ENCODE assay signal across 23 cellular contexts in genomic region chr12:67082221-67082620, GRCh38.
"Had no signal": no experiment of that assay in that cellular context is flagged by ENCODE, and none has a peak within 500 bp of the region (broad histone marks: within the 10 kb centered on the region; RNA-seq: fewer than 3 reads in every experiment).

No MANE protein-coding gene starts in this region.

- H3K36me3 ChIP-seq: colonic mucosa, heart right ventricle, neural progenitor cell, thyroid gland, upper lobe of right lung had no signal

- H3K27me3 ChIP-seq: colonic mucosa, neural progenitor cell, thyroid gland, upper lobe of right lung had no signal

- H3K9me3 Mint-ChIP-seq: effector memory CD8-positive, alpha-beta T cell; naive thymus-derived CD4-positive, alpha-beta T cell; neural progenitor cell; T-helper 2 cell treated with Interferon-gamma antibody and Interleukin-4, amounts not matched to agents 5 μg/mL and 100 μg/mL, for 36 hours had no signal

- H2AFZ ChIP-seq: neural progenitor cell had no signal

- H3K4me1 ChIP-seq: colonic mucosa, heart right ventricle, neural progenitor cell, upper lobe of right lung had no signal

- DNase-seq: activated CD4-positive, alpha-beta T cell treated with anti-CD3 and anti-CD28 coated beads, Interleukin-2, amount 50 U/mL, for 4 hours; activated naive CD4-positive, alpha-beta T cell treated with anti-CD3 and anti-CD28 coated beads, Interleukin-2, amount 50 U/mL, for 16 hours; activated T-cell treated with anti-CD3 and anti-CD28 coated beads, Interleukin-2, amount 50 U/mL, for 48 hours; colonic mucosa; dorsolateral prefrontal cortex; effector memory CD8-positive, alpha-beta T cell; heart right ventricle; kidney; naive thymus-derived CD4-positive, alpha-beta T cell; posterior cingulate gyrus; SK-N-SH; small intestine; stimulated activated CD4-positive, alpha-beta T cell treated with anti-CD3 and anti-CD28 coated beads, Interleukin-2, amount 100 ng/mL, for 24 hours; stimulated activated naive CD4-positive, alpha-beta T cell treated with Interleukin-2 at 50 U/mL for 16 hours; substantia nigra; thyroid gland; upper lobe of right lung had no signal

- H3K27ac ChIP-seq: colonic mucosa, dorsolateral prefrontal cortex, heart right ventricle, neural progenitor cell, thyroid gland, upper lobe of right lung, VCaP had no signal

- H3K4me2 ChIP-seq: neural progenitor cell, SK-N-SH had no signal

- H3K4me1 Mint-ChIP-seq: naive thymus-derived CD4-positive, alpha-beta T cell; neural progenitor cell had no signal

- H3K9me3 ChIP-seq: colonic mucosa, heart right ventricle, SK-N-SH, thyroid gland, upper lobe of right lung had no signal

- H3K27ac Mint-ChIP-seq: effector memory CD8-positive, alpha-beta T cell; naive thymus-derived CD4-positive, alpha-beta T cell; neural progenitor cell; T-helper 2 cell treated with Interferon-gamma antibody and Interleukin-4, amounts not matched to agents 5 μg/mL and 100 μg/mL, for 36 hours had no signal

- H3K36me3 Mint-ChIP-seq: naive thymus-derived CD4-positive, alpha-beta T cell; neural progenitor cell had no signal

- ATAC-seq: activated CD4-positive, CD25-positive, alpha-beta regulatory T cell treated with anti-CD3 and anti-CD28 coated beads, Interleukin-2, amount 50 U/mL, for 24 hours; effector memory CD8-positive, alpha-beta T cell; heart right ventricle; naive thymus-derived CD4-positive, alpha-beta T cell; sciatic nerve; upper lobe of right lung had no signal

- H3K4me3 ChIP-seq: colonic mucosa, dorsolateral prefrontal cortex, heart right ventricle, lung, neural progenitor cell, thyroid gland, upper lobe of right lung had no signal

- H3K4me3 Mint-ChIP-seq: effector memory CD8-positive, alpha-beta T cell; neural progenitor cell; T-helper 2 cell treated with Interferon-gamma antibody and Interleukin-4, amounts not matched to agents 5 μg/mL and 100 μg/mL, for 36 hours had no signal

- H3K9ac ChIP-seq: neural progenitor cell, SK-N-SH had no signal

- H3K9me2 ChIP-seq: SK-N-SH had no signal
